ENCODE assay signal across 8 cellular contexts in the genomic region with DNA sequence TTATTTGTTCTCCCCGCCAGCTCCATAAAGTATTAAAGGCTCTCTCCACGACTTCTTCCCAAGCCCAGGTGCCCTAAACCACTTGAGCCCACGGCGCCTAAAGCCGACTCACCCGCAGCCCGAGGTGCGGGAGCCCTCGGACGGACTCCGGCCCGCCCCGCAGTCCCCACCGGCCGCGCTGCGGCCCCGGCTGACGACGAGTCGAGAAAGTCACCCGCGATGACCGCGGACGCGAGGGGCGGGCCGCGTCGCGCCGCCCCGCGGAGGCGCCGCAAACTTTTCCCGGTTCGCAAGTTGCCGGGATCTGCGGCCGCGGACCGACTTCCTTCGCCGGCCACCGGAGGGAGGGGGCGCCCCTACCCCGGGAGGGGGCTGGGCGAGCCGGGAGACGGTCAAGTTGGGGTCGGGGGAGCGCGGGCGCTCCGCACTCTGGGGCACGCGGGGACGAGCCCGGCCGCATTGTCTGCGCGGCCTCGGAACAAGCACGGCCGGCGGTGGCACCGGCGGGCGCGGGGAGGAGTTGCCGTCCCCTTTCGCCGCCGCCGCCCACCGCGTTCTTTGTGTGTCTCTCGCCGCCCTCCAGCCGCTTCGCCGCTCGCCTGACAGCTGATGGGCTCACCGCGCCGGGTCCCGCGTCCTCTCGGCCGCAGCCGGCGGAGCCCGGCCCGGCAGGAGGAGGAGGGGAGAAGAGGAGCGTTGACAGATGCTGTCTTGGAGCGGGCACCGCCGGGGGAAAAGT.
DNase-seq lines count a peak whose midpoint lies in the region; ATAC-seq and TF ChIP-seq lines count a peak whose summit lies in the region.

No MANE protein-coding gene starts in this region.

- peaks cover 49% of the 10 kb centered on the region for H3K27me3 Mint-ChIP-seq in activated CD4-positive, alpha-beta T cell treated with anti-CD3 and anti-CD28 coated beads for 36 hours

- CTCF ChIA-PET in activated CD4-positive, alpha-beta T cell treated with anti-CD3 and anti-CD28 coated beads for 36 hours (lab: Charles Lee), result interaction anchor here (0.7 kb wide), 1 partner anchor 27 kb away, joined by 4 read pairs; no protein-coding TSS in a partner anchor

- H3K36me3 Mint-ChIP-seq in activated CD4-positive, alpha-beta T cell treated with anti-CD3 and anti-CD28 coated beads for 36 hours (ENCODE audit: low read depth), result no peaks in the 10 kb centered on the region

- no peak for TF ChIP-seq CTCF in WERI-Rb-1 (IDR thresholded peaks at IDR 0.05; ENCODE audit: low read depth, low read length)

- H3K9me3 ChIP-seq in WERI-Rb-1 (ENCODE audit: severe bottlenecking) (no peaks in the 10 kb centered on the region), neuron (ENCODE audit: low read length) (no peaks in the 10 kb centered on the region)

- H3K36me3 ChIP-seq in WERI-Rb-1, result no peaks in the 10 kb centered on the region
- H3K36me3 ChIP-seq in neuron (ENCODE audit: insufficient read depth, low read length), result peaks cover 25% of the 10 kb centered on the region

- POLR2A ChIA-PET in activated CD4-positive, alpha-beta T cell treated with anti-CD3 and anti-CD28 coated beads for 36 hours (lab: Charles Lee), result no interaction called here

- peaks cover 20% of the 10 kb centered on the region for H3K4me1 ChIP-seq in neuron (ENCODE audit: insufficient read depth, low read length)

- H3K9me3 Mint-ChIP-seq in activated CD4-positive, alpha-beta T cell treated with anti-CD3 and anti-CD28 coated beads for 36 hours (ENCODE audit: low read depth), result no peaks in the 10 kb centered on the region

- H3K27me3 ChIP-seq in WERI-Rb-1 (ENCODE audit: insufficient read depth, low read depth, severe bottlenecking), result no peaks in the 10 kb centered on the region
- H3K27me3 ChIP-seq in neuron (ENCODE audit: insufficient read depth, low read length), result no peaks in the 10 kb centered on the region

- intact Hi-C loops in activated CD4-positive, alpha-beta T cell treated with anti-CD3 and anti-CD28 coated beads for 36 hours (cut with DNase I, micrococcal nuclease), result no loop called here

- H3K4me1 Mint-ChIP-seq in activated CD4-positive, alpha-beta T cell treated with anti-CD3 and anti-CD28 coated beads for 36 hours, result peaks cover 2% of the 10 kb centered on the region

- H3K4me3 ChIP-seq in WERI-Rb-1 (ENCODE audit: low read depth, low read length) (peak overlapping the region; percentile 92), neuron (ENCODE audit: low read length) (peak overlapping the region; percentile 98)

- DNase-seq in activated CD4-positive, alpha-beta T cell treated with anti-CD3 and anti-CD28 coated beads for 36 hours, result peak; percentile 18
- no peak for DNase-seq in activated CD4-positive, alpha-beta T cell treated with anti-CD3 and anti-CD28 coated beads for 1 hour
- DNase-seq in WERI-Rb-1 (peak; percentile 44), germinal center (ENCODE audit: low spot score) (peak; percentile 25), SIG-M5 (lab: John Stamatoyannopoulos, UW) (no peak), epidermal melanocyte (ENCODE audit: insufficient read length, low spot score) (no peak)

- peak overlapping the region; percentile 35 for H3K4me3 Mint-ChIP-seq in activated CD4-positive, alpha-beta T cell treated with anti-CD3 and anti-CD28 coated beads for 36 hours

- no peak overlapping the region for H3K27ac Mint-ChIP-seq in activated CD4-positive, alpha-beta T cell treated with anti-CD3 and anti-CD28 coated beads for 36 hours

- H3K27ac ChIP-seq in WERI-Rb-1, result peak overlapping the region; percentile 54

- peak; percentile 23 for ATAC-seq in activated CD4-positive, alpha-beta T cell treated with anti-CD3 and anti-CD28 coated beads for 36 hours
- peak; percentile 27 for ATAC-seq in HG02763 (IDR thresholded peaks at IDR 0.05; ENCODE audit: unreplicated experiment)

- peak overlapping the region; percentile 54 for H2AFZ ChIP-seq in neuron (ENCODE audit: low read depth, low read length)

Comparison
In these comparisons a context has a peak if more than half of its experiments do, and no peak if none do; other contexts are left out.
1. DNase-seq: peak in activated CD4-positive, alpha-beta T cell treated with anti-CD3 and anti-CD28 coated beads for 36 hours (single experiment), WERI-Rb-1 (single experiment) and germinal center (single experiment); none in activated CD4-positive, alpha-beta T cell treated with anti-CD3 and anti-CD28 coated beads for 1 hour (single experiment), SIG-M5 (single experiment) and epidermal melanocyte (single experiment).